In genomic region chr2:145494441-145494840, GRCh38 we compare ENCODE assay signal across 28 cellular contexts.
"Had no signal": no experiment of that assay in that cellular context is flagged by ENCODE, and none has a peak within 500 bp of the region (broad histone marks: within the 10 kb centered on the region; RNA-seq: fewer than 3 reads in every experiment).

No MANE protein-coding gene starts in this region.

- H3K4me1 ChIP-seq: colonic mucosa, esophagus muscularis mucosa, esophagus squamous epithelium, foreskin keratinocyte, gastrocnemius medialis, gastroesophageal sphincter, heart left ventricle, heart right ventricle had no signal

- H2AFZ ChIP-seq: hepatocyte had no signal

- H3K4me2 ChIP-seq: hepatocyte had no signal

- H3K4me3 ChIP-seq: colonic mucosa, coronary artery, dorsolateral prefrontal cortex, esophagus muscularis mucosa, esophagus squamous epithelium, gastrocnemius medialis, gastroesophageal sphincter, heart left ventricle, heart right ventricle, hepatocyte had no signal

- H3K79me2 ChIP-seq: hepatocyte had no signal

- H3K27ac ChIP-seq: colonic mucosa, coronary artery, dorsolateral prefrontal cortex, epithelial cell of prostate, esophagus muscularis mucosa, esophagus squamous epithelium, foreskin keratinocyte, gastrocnemius medialis, gastroesophageal sphincter, heart left ventricle, heart right ventricle, hepatocyte had no signal

- H3K27me3 ChIP-seq: colonic mucosa, dorsolateral prefrontal cortex, esophagus muscularis mucosa, esophagus squamous epithelium, foreskin keratinocyte, gastrocnemius medialis, gastroesophageal sphincter, heart left ventricle, heart right ventricle, hepatocyte had no signal

- FAIRE-seq: endometrium, endothelial cell of umbilical vein, frontal cortex had no signal

- ATAC-seq: effector memory CD8-positive, alpha-beta T cell; esophagus mucosa; foreskin keratinocyte; gastrocnemius medialis; gastroesophageal sphincter; heart left ventricle; heart right ventricle had no signal

- H3K36me3 ChIP-seq: colonic mucosa, esophagus muscularis mucosa, esophagus squamous epithelium, gastrocnemius medialis, gastroesophageal sphincter, heart left ventricle, heart right ventricle had no signal

- DNase-seq: colonic mucosa; cortex of kidney; dermis blood vessel endothelial cell; dorsolateral prefrontal cortex; effector CD4-positive, alpha-beta T cell; effector CD8-positive, alpha-beta T cell; effector memory CD4-positive, alpha-beta T cell; effector memory CD8-positive, alpha-beta T cell; endodermal cell; erythroblast; esophagus squamous epithelium; foreskin fibroblast; foreskin keratinocyte; foreskin melanocyte; gastrocnemius medialis; glutamatergic neuron; head of caudate nucleus; heart left ventricle; heart right ventricle had no signal

- H3K9me3 ChIP-seq: colonic mucosa, gastrocnemius medialis had no signal
